Comparison of ENCODE assay signal across 7 cellular contexts in the genomic region with DNA sequence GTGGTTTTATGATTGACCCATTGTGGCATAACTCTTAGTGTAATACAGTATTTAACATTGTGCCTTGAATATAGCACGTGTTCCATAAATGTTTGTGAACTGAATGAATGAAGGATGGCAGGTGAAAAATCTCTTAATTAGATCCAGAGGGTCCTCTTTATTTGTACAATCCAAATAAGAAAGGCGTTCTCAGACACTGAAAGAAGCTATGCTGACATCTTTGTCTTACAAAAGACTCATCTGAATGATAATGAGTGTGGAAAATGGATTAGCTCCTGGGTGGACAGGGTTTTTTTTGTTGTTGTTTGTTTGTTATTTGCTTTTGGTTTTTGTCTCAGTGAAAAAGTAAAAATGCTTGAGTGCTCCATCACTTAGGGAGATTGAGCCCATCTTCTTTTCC.
"Had no signal": no experiment of that assay in that cellular context is flagged by ENCODE, and none has a peak within 500 bp of the region (broad histone marks: within the 10 kb centered on the region; RNA-seq: fewer than 3 reads in every experiment).

No MANE protein-coding gene starts in this region.

- H3K9me3 Mint-ChIP-seq: HFFc6 had no signal

- H3K27me3 Mint-ChIP-seq: IgD-negative memory B cell had no signal

- H3K9ac ChIP-seq: KMS-11 had no signal

- H3K27ac ChIP-seq: HL-60, KMS-11 had no signal

- H3K4me1 Mint-ChIP-seq: IgD-negative memory B cell had no signal

- H3K4me3 ChIP-seq: HAP-1 had no signal

- H3K4me2 ChIP-seq: KMS-11 had no signal

- DNase-seq: GOT3, HFFc6, KBM-7 had no signal

- H3K9me3 ChIP-seq: HAP-1 had no signal

- H3K27ac Mint-ChIP-seq: HFFc6, IgD-negative memory B cell had no signal

- H3K36me3 ChIP-seq: HAP-1 had no signal

- H3K4me3 Mint-ChIP-seq: HFFc6, IgD-negative memory B cell had no signal
